1 cellular context compared by ENCODE assay signal in the genomic region with DNA sequence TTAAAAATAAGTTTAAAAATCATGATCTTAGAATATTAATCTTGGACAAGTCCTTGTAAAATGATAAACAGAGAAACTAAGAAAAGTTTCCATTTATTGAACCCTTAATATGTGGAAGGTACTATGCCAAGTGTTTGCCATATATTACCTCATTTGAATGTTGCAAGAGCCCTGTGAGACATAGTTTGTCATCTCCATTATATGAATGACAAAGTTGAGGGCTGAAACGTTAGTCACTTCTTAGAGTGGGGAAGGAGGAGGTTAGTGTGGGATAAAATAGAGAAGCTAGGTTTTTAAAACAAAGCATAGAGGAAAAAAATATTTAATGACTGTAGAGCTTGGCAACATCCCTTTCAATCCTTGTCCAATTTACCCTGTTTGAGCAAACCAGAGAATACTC.
TF ChIP-seq lines count a peak whose summit lies in the region.

No MANE protein-coding gene starts in this region.

TF ChIP-seq in WTC11, 78 proteins besides CTCF, POLR2A, EP300 and RAD21 (continued from another document):
- TF ChIP-seq, protein P1, sequence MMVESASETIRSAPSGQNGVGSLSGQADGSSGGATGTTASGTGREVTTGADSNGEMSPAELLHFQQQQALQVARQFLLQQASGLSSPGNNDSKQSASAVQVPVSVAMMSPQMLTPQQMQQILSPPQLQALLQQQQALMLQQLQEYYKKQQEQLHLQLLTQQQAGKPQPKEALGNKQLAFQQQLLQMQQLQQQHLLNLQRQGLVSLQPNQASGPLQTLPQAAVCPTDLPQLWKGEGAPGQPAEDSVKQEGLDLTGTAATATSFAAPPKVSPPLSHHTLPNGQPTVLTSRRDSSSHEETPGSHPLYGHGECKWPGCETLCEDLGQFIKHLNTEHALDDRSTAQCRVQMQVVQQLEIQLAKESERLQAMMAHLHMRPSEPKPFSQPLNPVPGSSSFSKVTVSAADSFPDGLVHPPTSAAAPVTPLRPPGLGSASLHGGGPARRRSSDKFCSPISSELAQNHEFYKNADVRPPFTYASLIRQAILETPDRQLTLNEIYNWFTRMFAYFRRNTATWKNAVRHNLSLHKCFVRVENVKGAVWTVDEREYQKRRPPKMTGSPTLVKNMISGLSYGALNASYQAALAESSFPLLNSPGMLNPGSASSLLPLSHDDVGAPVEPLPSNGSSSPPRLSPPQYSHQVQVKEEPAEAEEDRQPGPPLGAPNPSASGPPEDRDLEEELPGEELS (CRISPR knock-in tag; IDR thresholded peaks at IDR 0.05), result no peak
- no peak for TF ChIP-seq NR2C2 (CRISPR knock-in tag; IDR thresholded peaks at IDR 0.05)
- no peak for TF ChIP-seq ELF4 (CRISPR knock-in tag; IDR thresholded peaks at IDR 0.05; ENCODE audit: low read depth)
- TF ChIP-seq ZNF138 (CRISPR knock-in tag; conservative IDR thresholded peaks at IDR 0.05), result no peak
- TF ChIP-seq HMGA2 (CRISPR knock-in tag; IDR thresholded peaks at IDR 0.05), result no peak
- no peak for TF ChIP-seq MLX (CRISPR knock-in tag; IDR thresholded peaks at IDR 0.05)
- no peak for TF ChIP-seq NR3C1 (CRISPR knock-in tag; conservative IDR thresholded peaks at IDR 0.05; ENCODE audit: low read depth)
